ENCODE assay signal across 16 cellular contexts in the genomic region with DNA sequence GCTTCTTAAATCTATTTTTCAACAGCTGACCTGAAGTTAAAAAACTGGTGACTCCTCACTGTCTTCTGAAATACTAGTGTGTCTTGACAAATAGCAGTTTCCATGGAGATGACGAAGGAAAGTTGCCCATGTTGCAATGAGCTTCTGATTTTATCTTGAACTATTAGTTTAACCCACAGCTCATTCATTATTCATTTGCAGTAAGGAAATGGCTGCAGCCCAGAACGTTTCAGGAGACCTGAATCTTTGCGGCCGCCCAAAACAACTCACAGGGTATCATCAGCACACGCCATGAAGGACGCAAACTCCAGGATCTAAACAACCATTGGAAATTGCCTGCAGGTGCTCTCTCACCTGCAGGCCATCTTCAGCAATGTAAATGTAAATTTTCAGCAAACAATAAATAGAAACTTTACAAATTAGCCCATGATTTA.
DNase-seq lines count a peak whose midpoint lies in the region; ATAC-seq and TF ChIP-seq lines count a peak whose summit lies in the region.
"Had no signal": no experiment of that assay in that cellular context is flagged by ENCODE, and none has a peak within 500 bp of the region (broad histone marks: within the 10 kb centered on the region; RNA-seq: fewer than 3 reads in every experiment).

No MANE protein-coding gene starts in this region.

- intact Hi-C loops in activated CD8-positive, alpha-beta T cell treated with anti-CD3 and anti-CD28 coated beads for 36 hours (cut with micrococcal nuclease), result no loop called here

- H3K36me3 Mint-ChIP-seq in brain, result peaks cover 37% of the 10 kb centered on the region
- H3K36me3 Mint-ChIP-seq in activated CD8-positive, alpha-beta T cell treated with anti-CD3 and anti-CD28 coated beads for 36 hours (ENCODE audit: low read depth), result no peaks in the 10 kb centered on the region

- H3K4me3 Mint-ChIP-seq in brain, result no peak overlapping the region
- no peak overlapping the region for H3K4me3 Mint-ChIP-seq in activated CD8-positive, alpha-beta T cell treated with anti-CD3 and anti-CD28 coated beads for 36 hours

- H3K9me3 Mint-ChIP-seq in brain, result peaks cover 0 to 9% (median 0%) of the 10 kb centered on the region in 5 experiments
- H3K9me3 Mint-ChIP-seq in activated CD8-positive, alpha-beta T cell treated with anti-CD3 and anti-CD28 coated beads for 36 hours, result no peaks in the 10 kb centered on the region

- TF ChIP-seq CTCF in brain (conservative IDR thresholded peaks at IDR 0.05), result no peak
- no peak for TF ChIP-seq CTCF in activated CD8-positive, alpha-beta T cell treated with anti-CD3 and anti-CD28 coated beads for 36 hours (IDR thresholded peaks at IDR 0.05)

- peak; percentile 4 for DNase-seq in DMS 273 treated with DMSO at 0.1 percent for 48 hours (lab: John Stamatoyannopoulos, UW)
- peak; percentile 37 to 76 for DNase-seq in NCI-H2081 (lab: John Stamatoyannopoulos, UW)
- DNase-seq in iris pigment epithelial cell (ENCODE audit: low read depth), result peak; percentile 65
- DNase-seq in NCI-H1694 (lab: John Stamatoyannopoulos, UW), result no peak
- no peak for DNase-seq in NCI-H2227 (lab: John Stamatoyannopoulos, UW; ENCODE audit: unreplicated experiment)
- no peak for DNase-seq in activated CD8-positive, alpha-beta T cell treated with anti-CD3 and anti-CD28 coated beads for 36 hours
- no peak for DNase-seq in glomerular visceral epithelial cell (ENCODE audit: extremely low spot score)
- DNase-seq: activated CD4-positive, alpha-beta T cell treated with anti-CD3 and anti-CD28 coated beads for 48 hours; DMS79; head of caudate nucleus; Kasumi-1; kidney; NK-92 treated with Interleukin-12 subunit alpha and Interleukin-12 subunit beta, amount 100 ng/mL, for 24 hours; nucleus accumbens had no signal

- ATAC-seq in activated CD8-positive, alpha-beta T cell treated with anti-CD3 and anti-CD28 coated beads for 36 hours, result no peak
- ATAC-seq: activated naive CD4-positive, alpha-beta T cell treated with anti-CD3 and anti-CD28 coated beads, Interleukin-2, amount 50 U/mL, for 72 hours had no signal

- POLR2A ChIA-PET in activated CD8-positive, alpha-beta T cell treated with anti-CD3 and anti-CD28 coated beads for 36 hours (lab: Charles Lee), result no interaction called here

- H3K27ac Mint-ChIP-seq in brain, result peak overlapping the region in 4 of 5 experiments; percentile 4 to 86 (median 32)
- H3K27ac Mint-ChIP-seq in activated CD8-positive, alpha-beta T cell treated with anti-CD3 and anti-CD28 coated beads for 36 hours, result no peak overlapping the region
- H3K27ac Mint-ChIP-seq: activated naive CD4-positive, alpha-beta T cell treated with anti-CD3 and anti-CD28 coated beads, Interleukin-2, amount 50 U/mL, for 72 hours had no signal

- CTCF ChIA-PET in activated CD8-positive, alpha-beta T cell treated with anti-CD3 and anti-CD28 coated beads for 36 hours (lab: Charles Lee), result no interaction called here

- H3K4me1 Mint-ChIP-seq in brain, result peaks cover 76% of the 10 kb centered on the region
- no peaks in the 10 kb centered on the region for H3K4me1 Mint-ChIP-seq in activated CD8-positive, alpha-beta T cell treated with anti-CD3 and anti-CD28 coated beads for 36 hours (ENCODE audit: low read depth)

- H3K27me3 Mint-ChIP-seq in brain, result no peaks in the 10 kb centered on the region
- H3K27me3 Mint-ChIP-seq in activated CD8-positive, alpha-beta T cell treated with anti-CD3 and anti-CD28 coated beads for 36 hours, result no peaks in the 10 kb centered on the region

Comparison
In these comparisons a context has a peak if more than half of its experiments do, and no peak if none do; other contexts are left out.
1. DNase-seq: peak in DMS 273 treated with DMSO at 0.1 percent for 48 hours (single experiment), NCI-H2081 (2 of 2) and iris pigment epithelial cell (single experiment); none in NCI-H1694 (single experiment), NCI-H2227 (single experiment), activated CD8-positive, alpha-beta T cell treated with anti-CD3 and anti-CD28 coated beads for 36 hours (single experiment) and glomerular visceral epithelial cell (single experiment).